3 cellular contexts compared by ENCODE assay signal in genomic region chr10:4850400-4850799, GRCh38.
TF ChIP-seq lines count a peak whose summit lies in the region.

No MANE protein-coding gene starts in this region.

TF ChIP-seq in SK-N-SH, 30 proteins besides CTCF, POLR2A, EP300 and RAD21:
- TF ChIP-seq, protein P1, sequence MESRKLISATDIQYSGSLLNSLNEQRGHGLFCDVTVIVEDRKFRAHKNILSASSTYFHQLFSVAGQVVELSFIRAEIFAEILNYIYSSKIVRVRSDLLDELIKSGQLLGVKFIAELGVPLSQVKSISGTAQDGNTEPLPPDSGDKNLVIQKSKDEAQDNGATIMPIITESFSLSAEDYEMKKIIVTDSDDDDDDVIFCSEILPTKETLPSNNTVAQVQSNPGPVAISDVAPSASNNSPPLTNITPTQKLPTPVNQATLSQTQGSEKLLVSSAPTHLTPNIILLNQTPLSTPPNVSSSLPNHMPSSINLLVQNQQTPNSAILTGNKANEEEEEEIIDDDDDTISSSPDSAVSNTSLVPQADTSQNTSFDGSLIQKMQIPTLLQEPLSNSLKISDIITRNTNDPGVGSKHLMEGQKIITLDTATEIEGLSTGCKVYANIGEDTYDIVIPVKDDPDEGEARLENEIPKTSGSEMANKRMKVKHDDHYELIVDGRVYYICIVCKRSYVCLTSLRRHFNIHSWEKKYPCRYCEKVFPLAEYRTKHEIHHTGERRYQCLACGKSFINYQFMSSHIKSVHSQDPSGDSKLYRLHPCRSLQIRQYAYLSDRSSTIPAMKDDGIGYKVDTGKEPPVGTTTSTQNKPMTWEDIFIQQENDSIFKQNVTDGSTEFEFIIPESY (IDR thresholded peaks at IDR 0.05; ENCODE audit: borderline replicate concordance, low read depth) = no peak
- TF ChIP-seq ELF1 (IDR thresholded peaks at IDR 0.05) = no peak
- no peak for TF ChIP-seq GATA2 (CRISPR knock-in tag; IDR thresholded peaks at IDR 0.05)
- no peak for TF ChIP-seq RFX5 (IDR thresholded peaks at IDR 0.05; ENCODE audit: low read length)

TF ChIP-seq in SK-N-SH treated with all-trans-retinoic acid at 6 μM for 48 hours, 23 proteins besides CTCF, POLR2A, EP300 and RAD21:
- TF ChIP-seq, protein P2, sequence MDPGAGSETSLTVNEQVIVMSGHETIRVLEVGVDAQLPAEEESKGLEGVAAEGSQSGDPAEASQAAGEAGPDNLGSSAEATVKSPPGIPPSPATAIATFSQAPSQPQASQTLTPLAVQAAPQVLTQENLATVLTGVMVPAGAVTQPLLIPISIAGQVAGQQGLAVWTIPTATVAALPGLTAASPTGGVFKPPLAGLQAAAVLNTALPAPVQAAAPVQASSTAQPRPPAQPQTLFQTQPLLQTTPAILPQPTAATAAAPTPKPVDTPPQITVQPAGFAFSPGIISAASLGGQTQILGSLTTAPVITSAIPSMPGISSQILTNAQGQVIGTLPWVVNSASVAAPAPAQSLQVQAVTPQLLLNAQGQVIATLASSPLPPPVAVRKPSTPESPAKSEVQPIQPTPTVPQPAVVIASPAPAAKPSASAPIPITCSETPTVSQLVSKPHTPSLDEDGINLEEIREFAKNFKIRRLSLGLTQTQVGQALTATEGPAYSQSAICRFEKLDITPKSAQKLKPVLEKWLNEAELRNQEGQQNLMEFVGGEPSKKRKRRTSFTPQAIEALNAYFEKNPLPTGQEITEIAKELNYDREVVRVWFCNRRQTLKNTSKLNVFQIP (CRISPR knock-in tag; IDR thresholded peaks at IDR 0.05; ENCODE audit: borderline replicate concordance, low read depth) = no peak
- TF ChIP-seq ZNF70 (CRISPR knock-in tag; IDR thresholded peaks at IDR 0.05) (no peak), ARNTL (CRISPR knock-in tag; IDR thresholded peaks at IDR 0.05; ENCODE audit: borderline replicate concordance, low read depth) (no peak), GLIS3 (CRISPR knock-in tag; IDR thresholded peaks at IDR 0.05) (no peak), SNAI2 (CRISPR knock-in tag; IDR thresholded peaks at IDR 0.05) (no peak), OSR1 (CRISPR knock-in tag; IDR thresholded peaks at IDR 0.05) (no peak), RARB (CRISPR knock-in tag; IDR thresholded peaks at IDR 0.05) (no peak), ZNF8 (CRISPR knock-in tag; IDR thresholded peaks at IDR 0.05) (no peak), ZFP30 (CRISPR knock-in tag; IDR thresholded peaks at IDR 0.05) (no peak), ZNF565 (CRISPR knock-in tag; conservative IDR thresholded peaks at IDR 0.05; ENCODE audit: low read depth) (no peak), ZC3H10 (CRISPR knock-in tag; IDR thresholded peaks at IDR 0.05) (no peak), TCF4 (CRISPR knock-in tag; IDR thresholded peaks at IDR 0.05; ENCODE audit: borderline replicate concordance) (no peak), ZFP3 (CRISPR knock-in tag; IDR thresholded peaks at IDR 0.05) (no peak), PPARA (CRISPR knock-in tag; IDR thresholded peaks at IDR 0.05; ENCODE audit: borderline replicate concordance) (no peak)
- TF ChIP-seq, protein P3, sequence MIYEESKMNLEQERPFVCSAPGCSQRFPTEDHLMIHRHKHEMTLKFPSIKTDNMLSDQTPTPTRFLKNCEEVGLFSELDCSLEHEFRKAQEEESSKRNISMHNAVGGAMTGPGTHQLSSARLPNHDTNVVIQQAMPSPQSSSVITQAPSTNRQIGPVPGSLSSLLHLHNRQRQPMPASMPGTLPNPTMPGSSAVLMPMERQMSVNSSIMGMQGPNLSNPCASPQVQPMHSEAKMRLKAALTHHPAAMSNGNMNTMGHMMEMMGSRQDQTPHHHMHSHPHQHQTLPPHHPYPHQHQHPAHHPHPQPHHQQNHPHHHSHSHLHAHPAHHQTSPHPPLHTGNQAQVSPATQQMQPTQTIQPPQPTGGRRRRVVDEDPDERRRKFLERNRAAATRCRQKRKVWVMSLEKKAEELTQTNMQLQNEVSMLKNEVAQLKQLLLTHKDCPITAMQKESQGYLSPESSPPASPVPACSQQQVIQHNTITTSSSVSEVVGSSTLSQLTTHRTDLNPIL (CRISPR knock-in tag; IDR thresholded peaks at IDR 0.05; ENCODE audit: low read depth) = no peak
TF ChIP-seq in SK-N-SH treated with all-trans-retinoic acid at 6 μM for 48 hours: peak in this region for 0.

TF ChIP-seq in H1, 55 proteins besides CTCF, POLR2A, EP300 and RAD21:
- no peak for TF ChIP-seq EGR1 (IDR thresholded peaks at IDR 0.05; ENCODE audit: borderline replicate concordance, low read depth, low read length)
- TF ChIP-seq JUND (IDR thresholded peaks at IDR 0.05; ENCODE audit: low read length) = no peak
- TF ChIP-seq, protein P4, sequence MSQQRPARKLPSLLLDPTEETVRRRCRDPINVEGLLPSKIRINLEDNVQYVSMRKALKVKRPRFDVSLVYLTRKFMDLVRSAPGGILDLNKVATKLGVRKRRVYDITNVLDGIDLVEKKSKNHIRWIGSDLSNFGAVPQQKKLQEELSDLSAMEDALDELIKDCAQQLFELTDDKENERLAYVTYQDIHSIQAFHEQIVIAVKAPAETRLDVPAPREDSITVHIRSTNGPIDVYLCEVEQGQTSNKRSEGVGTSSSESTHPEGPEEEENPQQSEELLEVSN (IDR thresholded peaks at IDR 0.05) = no peak
